In the genomic region with DNA sequence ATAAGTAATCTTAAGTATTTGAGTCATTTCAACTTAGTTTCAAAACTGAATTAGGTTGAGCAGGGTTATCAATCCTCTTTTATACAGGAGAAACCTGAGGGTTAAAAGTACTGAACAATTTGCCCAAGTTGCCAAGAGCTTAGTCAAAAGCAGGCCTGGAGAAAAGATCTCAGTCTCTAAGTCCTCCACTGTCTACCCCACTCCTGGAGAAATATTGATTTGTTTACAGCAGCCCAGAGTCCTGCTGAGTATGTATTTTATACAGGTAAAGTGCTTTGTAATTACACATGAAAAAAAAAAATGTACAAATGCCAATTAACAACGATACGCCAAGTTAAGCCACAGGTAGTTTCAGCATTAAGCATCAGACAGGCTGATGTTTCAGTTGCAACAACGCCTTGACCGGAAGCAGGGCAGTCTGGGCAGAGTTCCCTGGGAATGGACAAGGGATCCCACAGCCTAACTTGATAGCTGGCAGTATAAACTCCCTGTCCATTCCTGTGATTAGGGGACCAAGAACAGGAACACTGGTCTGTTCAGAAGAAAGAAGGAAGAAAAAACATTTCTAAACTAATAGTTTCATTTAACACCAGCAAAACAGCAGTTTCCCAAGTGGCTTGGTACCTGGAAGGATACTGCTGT, we compare ENCODE assay signal across 27 cellular contexts.
DNase-seq lines count a peak whose midpoint lies in the region; ATAC-seq and TF ChIP-seq lines count a peak whose summit lies in the region.
"Had no signal": no experiment of that assay in that cellular context is flagged by ENCODE, and none has a peak within 500 bp of the region (broad histone marks: within the 10 kb centered on the region; RNA-seq: fewer than 3 reads in every experiment).

No MANE protein-coding gene starts in this region.

- no peak overlapping the region for H3K9ac ChIP-seq in smooth muscle cell (ENCODE audit: low read depth)
- H3K9ac ChIP-seq: BLaER1 had no signal

- H3K27ac ChIP-seq in smooth muscle cell (ENCODE audit: low read depth), result no peak overlapping the region
- H3K27ac ChIP-seq: BLaER1, stomach, transverse colon had no signal

- no peak overlapping the region for H2AFZ ChIP-seq in smooth muscle cell (ENCODE audit: low read depth)

- H4K20me1 ChIP-seq in smooth muscle cell (ENCODE audit: low read depth), result no peaks in the 10 kb centered on the region
- H4K20me1 ChIP-seq: BLaER1 had no signal

- intact Hi-C loops in Right ventricle myocardium inferior (cut with DNase I), result no loop called here
- intact Hi-C loops in cardiac septum (cut with DNase I), result no loop called here
- intact Hi-C loops in left ventricle myocardium superior (cut with micrococcal nuclease), result no loop called here

- no peaks in the 10 kb centered on the region for H3F3A ChIP-seq in smooth muscle cell (ENCODE audit: low read depth)

- no peak overlapping the region for H3K4me3 ChIP-seq in smooth muscle cell
- H3K4me3 ChIP-seq: BLaER1, HAP-1, MG63, stomach, transverse colon had no signal

- ATAC-seq in Right ventricle myocardium inferior (peak; percentile 75), left ventricle myocardium superior (peak; percentile 84)
- no peak for ATAC-seq in stimulated activated naive CD8-positive, alpha-beta T cell treated with anti-CD3 and anti-CD28 coated beads, Interleukin-15, Interleukin-2, amounts not matched to agents 100 U/mL and 50 U/mL, for 24 hours
- ATAC-seq: activated CD8-positive, alpha-beta T cell treated with anti-CD3 and anti-CD28 coated beads for 36 hours; activated naive CD4-positive, alpha-beta T cell treated with anti-CD3 and anti-CD28 coated beads, Interleukin-2, amount 50 U/mL, for 72 hours; effector memory CD8-positive, alpha-beta T cell had no signal

- no peak overlapping the region for H3K4me2 ChIP-seq in smooth muscle cell
- H3K4me2 ChIP-seq: BLaER1 had no signal

- H3K27me3 ChIP-seq in smooth muscle cell (ENCODE audit: low read depth), result peaks cover 3% of the 10 kb centered on the region
- H3K27me3 ChIP-seq: BLaER1, MG63, stomach, transverse colon had no signal

- DNase-seq in Right ventricle myocardium inferior (ENCODE audit: missing footprints) (peak; percentile 75), cardiac septum (ENCODE audit: low spot score) (no peak), NCI-H2227 (lab: John Stamatoyannopoulos, UW; ENCODE audit: unreplicated experiment) (peak; percentile 41), left ventricle myocardium superior (peak; percentile 73), DMS 273 (lab: John Stamatoyannopoulos, UW; ENCODE audit: unreplicated experiment) (no peak), smooth muscle cell (lab: John Stamatoyannopoulos, UW; ENCODE audit: unreplicated experiment) (no peak)
- no peak for DNase-seq in stimulated activated naive CD8-positive, alpha-beta T cell treated with anti-CD3 and anti-CD28 coated beads, Interleukin-15, Interleukin-2, amounts not matched to agents 100 U/mL and 50 U/mL, for 24 hours
- DNase-seq: ACHN; activated CD8-positive, alpha-beta T cell treated with anti-CD3 and anti-CD28 coated beads for 36 hours; anterior cingulate cortex; caudate nucleus; cortex of kidney; DND-41; effector memory CD8-positive, alpha-beta T cell; erythroblast; foreskin fibroblast; head of caudate nucleus; mesenchymal stem cell; MG63; NCI-H1436 treated with DMSO at 0.1 percent for 48 hours; NCI-H2171; OCI-M1; stomach; transverse colon had no signal

- no peaks in the 10 kb centered on the region for H3K4me1 ChIP-seq in smooth muscle cell (ENCODE audit: low read depth)
- H3K4me1 ChIP-seq: BLaER1, HAP-1 had no signal

- 96% methylated on average over 4 of the region's 4 CpGs for WGBS in smooth muscle cell (ENCODE audit: low lambda C conversion rate)

- H3K36me3 ChIP-seq in smooth muscle cell (ENCODE audit: low read depth), result no peaks in the 10 kb centered on the region
- H3K36me3 ChIP-seq: BLaER1, HAP-1, MG63, stomach, transverse colon had no signal

- TF ChIP-seq CTCF in smooth muscle cell (IDR thresholded peaks at IDR 0.05; ENCODE audit: borderline replicate concordance, insufficient read depth, poor library complexity, severe bottlenecking), result no peak

- no peaks in the 10 kb centered on the region for H3K79me2 ChIP-seq in smooth muscle cell (ENCODE audit: low read depth)

- no peaks in the 10 kb centered on the region for H3K9me3 ChIP-seq in smooth muscle cell (replicated peaks; ENCODE audit: low read depth)
- H3K9me3 ChIP-seq: BLaER1, HAP-1, MG63, stomach, transverse colon had no signal

Comparison
In these comparisons a context has a peak if more than half of its experiments do, and no peak if none do; other contexts are left out.
1. DNase-seq: peak in Right ventricle myocardium inferior (single experiment), NCI-H2227 (single experiment) and left ventricle myocardium superior (single experiment); none in cardiac septum (single experiment), DMS 273 (single experiment), smooth muscle cell (single experiment) and stimulated activated naive CD8-positive, alpha-beta T cell treated with anti-CD3 and anti-CD28 coated beads, Interleukin-15, Interleukin-2, amounts not matched to agents 100 U/mL and 50 U/mL, for 24 hours (single experiment).